In the genomic region with DNA sequence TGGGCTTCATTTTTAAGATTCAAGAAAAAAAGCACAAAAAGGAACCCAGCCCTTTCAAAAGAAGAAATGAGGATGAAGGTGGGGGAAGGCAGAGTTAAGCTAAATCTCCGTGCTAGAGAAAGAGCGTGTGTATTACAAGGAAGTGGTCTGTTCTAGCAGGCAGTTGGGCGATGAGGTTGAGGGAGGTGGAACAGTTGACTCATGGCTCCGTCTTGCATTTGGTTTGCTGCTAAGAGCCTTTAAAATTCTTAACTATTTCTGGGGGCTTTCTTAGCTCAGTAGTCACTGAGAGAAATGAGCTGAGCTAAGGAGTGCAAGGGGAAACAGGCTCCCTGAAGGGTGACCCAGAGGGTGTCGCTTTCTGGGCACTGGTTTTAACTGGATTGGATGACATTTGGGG, we compare ENCODE assay signal across 9 cellular contexts.
DNase-seq lines count a peak whose midpoint lies in the region; ATAC-seq, FAIRE-seq and TF ChIP-seq lines count a peak whose summit lies in the region.
"Had no signal": no experiment of that assay in that cellular context is flagged by ENCODE, and none has a peak within 500 bp of the region (broad histone marks: within the 10 kb centered on the region; RNA-seq: fewer than 3 reads in every experiment).

No MANE protein-coding gene starts in this region.

- H3K4me1 Mint-ChIP-seq in naive thymus-derived CD4-positive, alpha-beta T cell = peaks cover 6 to 36% (median 12%) of the 10 kb centered on the region in 7 donors
- peaks cover 10% of the 10 kb centered on the region for H3K4me1 Mint-ChIP-seq in type B pancreatic cell (ENCODE audit: unreplicated experiment)

- TF ChIP-seq CTCF in OCI-LY3 (IDR thresholded peaks at IDR 0.05; ENCODE audit: low read depth, low read length) = no peak
- TF ChIP-seq CTCF in type B pancreatic cell (conservative IDR thresholded peaks at IDR 0.05) = no peak

- no peaks in the 10 kb centered on the region for H3K79me2 ChIP-seq in OCI-LY3 (ENCODE audit: low read length)

- no peak overlapping the region for H3K27ac ChIP-seq in OCI-LY3 (ENCODE audit: low read length)
- no peak overlapping the region for H3K27ac ChIP-seq in naive thymus-derived CD4-positive, alpha-beta T cell (ENCODE audit: low read depth, low read length)
- H3K27ac ChIP-seq: VCaP had no signal

- no peak for DNase-seq in GM18507 (ENCODE audit: extremely low spot score, insufficient read length, low read depth)
- peak; percentile 19 for DNase-seq in activated naive CD4-positive, alpha-beta T cell treated with anti-CD3 and anti-CD28 coated beads, Interleukin-2, amount 50 U/mL, for 16 hours
- DNase-seq in naive thymus-derived CD4-positive, alpha-beta T cell = peak in 1 of 9 donors; percentile 59
- peak; percentile 69 for DNase-seq in urothelium cell line (ENCODE audit: low spot score)
- no peak for DNase-seq in type B pancreatic cell (ENCODE audit: extremely low spot score, unreplicated experiment)
- DNase-seq in posterior cingulate gyrus = no peak

- CTCF ChIA-PET in naive thymus-derived CD4-positive, alpha-beta T cell (lab: Charles Lee) = no interaction called here

- FAIRE-seq in GM18507 (lab: Jason Lieb, UNC) (peak; percentile 71), urothelium cell line (lab: Jason Lieb, UNC) (no peak)

- no peak overlapping the region for H3K9ac ChIP-seq in OCI-LY3 (ENCODE audit: low read length)

- ATAC-seq in HG02678 (IDR thresholded peaks at IDR 0.05; ENCODE audit: unreplicated experiment) = peak; percentile 76
- ATAC-seq in naive thymus-derived CD4-positive, alpha-beta T cell = peak; percentile 87

- no peaks in the 10 kb centered on the region for H4K20me1 ChIP-seq in OCI-LY3 (ENCODE audit: insufficient read depth, low read length)

- no peaks in the 10 kb centered on the region for H3K9me3 ChIP-seq in OCI-LY3 (ENCODE audit: insufficient read depth, low read length)
- H3K9me3 ChIP-seq in naive thymus-derived CD4-positive, alpha-beta T cell (ENCODE audit: control insufficient read depth in 2 of 3, low read length in 3 of 3) = no peaks in the 10 kb centered on the region

- POLR2A ChIA-PET in naive thymus-derived CD4-positive, alpha-beta T cell (lab: Charles Lee) = no interaction called here

- no peak overlapping the region for H3K4me3 ChIP-seq in OCI-LY3 (ENCODE audit: low read length)
- H3K4me3 ChIP-seq in naive thymus-derived CD4-positive, alpha-beta T cell (ENCODE audit: low read length) = no peak overlapping the region

- H3K27me3 Mint-ChIP-seq in naive thymus-derived CD4-positive, alpha-beta T cell = peaks cover 10 to 45% (median 32%) of the 10 kb centered on the region in 5 donors
- peaks cover 15% of the 10 kb centered on the region for H3K27me3 Mint-ChIP-seq in type B pancreatic cell

- H3K36me3 ChIP-seq in OCI-LY3 (replicated peaks; ENCODE audit: low read depth, low read length) = no peaks in the 10 kb centered on the region
- H3K36me3 ChIP-seq in naive thymus-derived CD4-positive, alpha-beta T cell (ENCODE audit: control insufficient read depth in 2 of 3, insufficient read depth in 3 of 3, low read length in 3 of 3) = no peaks in the 10 kb centered on the region

- peaks cover 0 to 3% (median 0%) of the 10 kb centered on the region in 5 donors for H3K36me3 Mint-ChIP-seq in naive thymus-derived CD4-positive, alpha-beta T cell
- H3K36me3 Mint-ChIP-seq in type B pancreatic cell = no peaks in the 10 kb centered on the region

- H3K4me2 ChIP-seq in OCI-LY3 (ENCODE audit: low read length) = peak overlapping the region; percentile 41

- peaks cover 22% of the 10 kb centered on the region for H3K27me3 ChIP-seq in OCI-LY3 (ENCODE audit: low read depth, low read length)
- H3K27me3 ChIP-seq in naive thymus-derived CD4-positive, alpha-beta T cell (ENCODE audit: control insufficient read depth in 2 of 2, insufficient read depth in 2 of 2, low read length in 2 of 2) = peaks cover 0 to 11% of the 10 kb centered on the region in 2 donors

- H2AFZ ChIP-seq in OCI-LY3 (ENCODE audit: low read depth, low read length) = peak overlapping the region; percentile 39; the same call in 1 of the 2 replicates

- intact Hi-C loops in naive thymus-derived CD4-positive, alpha-beta T cell (cut with micrococcal nuclease) = loop anchor here in 1 of 2 donors (2.0 to 5.0 kb wide), 4 partner anchors 44 to 182 kb away; partner anchors contain the start of genes GCNT1 and RFK
- intact Hi-C loops in posterior cingulate gyrus (cut with DNase I) = no loop called here

- peak overlapping the region in 1 of 10 donors; percentile 36 for H3K4me3 Mint-ChIP-seq in naive thymus-derived CD4-positive, alpha-beta T cell
- H3K4me3 Mint-ChIP-seq in type B pancreatic cell = no peak overlapping the region

- peaks cover 0 to 5% (median 0%) of the 10 kb centered on the region in 11 donors for H3K9me3 Mint-ChIP-seq in naive thymus-derived CD4-positive, alpha-beta T cell
- no peaks in the 10 kb centered on the region for H3K9me3 Mint-ChIP-seq in type B pancreatic cell

- H3K27ac Mint-ChIP-seq in naive thymus-derived CD4-positive, alpha-beta T cell = peak overlapping the region in 1 of 9 donors; percentile 73
- H3K27ac Mint-ChIP-seq in type B pancreatic cell = no peak overlapping the region

- peaks cover 6% of the 10 kb centered on the region for H3K4me1 ChIP-seq in OCI-LY3 (ENCODE audit: low read length)
- no peaks in the 10 kb centered on the region for H3K4me1 ChIP-seq in naive thymus-derived CD4-positive, alpha-beta T cell (ENCODE audit: control insufficient read depth in 2 of 2, insufficient read depth in 2 of 2, low read length in 2 of 2)

Comparison
In these comparisons a context has a peak if more than half of its experiments do, and no peak if none do; other contexts are left out.
1. DNase-seq: peak in activated naive CD4-positive, alpha-beta T cell treated with anti-CD3 and anti-CD28 coated beads, Interleukin-2, amount 50 U/mL, for 16 hours (single experiment) and urothelium cell line (single experiment); none in GM18507 (single experiment), type B pancreatic cell (single experiment) and posterior cingulate gyrus (0 of 10).